Comparison of ENCODE assay signal across 8 cellular contexts in genomic region chr14:77862154-77862783, GRCh38.
DNase-seq lines count a peak whose midpoint lies in the region; ATAC-seq and TF ChIP-seq lines count a peak whose summit lies in the region.

No MANE protein-coding gene starts in this region.

- no peak overlapping the region for H3K9ac ChIP-seq in NT2/D1 (ENCODE audit: insufficient read length, low read depth)

- peak; percentile 46 for DNase-seq in NT2/D1 (ENCODE audit: low read depth, low spot score)
- DNase-seq in activated T-helper 1 cell treated with anti-CD3 and anti-CD28 coated beads, Interleukin-12 subunit alpha, Interleukin-12 subunit beta, Interleukin-2, Interleukin-4 antibody, amounts not matched to agents 30 ng/mL and 10 ng/mL and 1 ng/mL, durations not matched to agents 14 hours and 24 hours and 36 hours (ENCODE audit: low spot score), result peak; percentile 56
- peak; percentile 69 for DNase-seq in fibroblast of the aortic adventitia (ENCODE audit: low read depth)
- DNase-seq in neural crest cell (ENCODE audit: low read depth, low spot score), result peak; percentile 90
- DNase-seq in stimulated activated naive CD4-positive, alpha-beta T cell treated with Interleukin-2 at 50 U/mL for 16 hours (lab: John Stamatoyannopoulos, UW), result peak; percentile 68

- intact Hi-C loops in activated T-helper 1 cell treated with anti-CD3 and anti-CD28 coated beads, Interleukin-12 subunit alpha, Interleukin-12 subunit beta, Interleukin-2, Interleukin-4 antibody, amounts not matched to agents 30 ng/mL and 10 ng/mL and 1 ng/mL, durations not matched to agents 14 hours and 24 hours and 36 hours (cut with micrococcal nuclease), result loop anchor here (1.0 to 2.0 kb wide), 3 partner anchors 129 to 704 kb away; no protein-coding TSS in a partner anchor

- peak; percentile 97 for TF ChIP-seq CTCF in 22Rv1 (IDR thresholded peaks at IDR 0.05)
- peak; percentile 99 for TF ChIP-seq CTCF in GM12874 (IDR thresholded peaks at IDR 0.05; ENCODE audit: insufficient read depth, low read depth, low read length)
- peak; percentile 99 for TF ChIP-seq CTCF in fibroblast of the aortic adventitia (IDR thresholded peaks at IDR 0.05; ENCODE audit: insufficient read depth, low read length)
- peak; percentile 93 for TF ChIP-seq CTCF in neural crest cell (conservative IDR thresholded peaks at IDR 0.05)

- no peaks in the 10 kb centered on the region for H3K9me3 Mint-ChIP-seq in activated T-helper 1 cell treated with anti-CD3 and anti-CD28 coated beads, Interleukin-12 subunit alpha, Interleukin-12 subunit beta, Interleukin-2, Interleukin-4 antibody, amounts not matched to agents 30 ng/mL and 10 ng/mL and 1 ng/mL, durations not matched to agents 14 hours and 24 hours and 36 hours
- H3K9me3 Mint-ChIP-seq in neural crest cell, result peaks cover 8% of the 10 kb centered on the region

- H3K27ac Mint-ChIP-seq in activated T-helper 1 cell treated with anti-CD3 and anti-CD28 coated beads, Interleukin-12 subunit alpha, Interleukin-12 subunit beta, Interleukin-2, Interleukin-4 antibody, amounts not matched to agents 30 ng/mL and 10 ng/mL and 1 ng/mL, durations not matched to agents 14 hours and 24 hours and 36 hours, result no peak overlapping the region
- no peak overlapping the region for H3K27ac Mint-ChIP-seq in neural crest cell (ENCODE audit: unreplicated experiment)

- peaks cover 1% of the 10 kb centered on the region for H3K4me1 ChIP-seq in NT2/D1 (ENCODE audit: insufficient read depth, insufficient read length)

- no peaks in the 10 kb centered on the region for H3K36me3 ChIP-seq in NT2/D1 (ENCODE audit: insufficient read depth, insufficient read length, low read length)

- H3K27me3 Mint-ChIP-seq in activated T-helper 1 cell treated with anti-CD3 and anti-CD28 coated beads, Interleukin-12 subunit alpha, Interleukin-12 subunit beta, Interleukin-2, Interleukin-4 antibody, amounts not matched to agents 30 ng/mL and 10 ng/mL and 1 ng/mL, durations not matched to agents 14 hours and 24 hours and 36 hours (ENCODE audit: insufficient read depth), result no peaks in the 10 kb centered on the region
- H3K27me3 Mint-ChIP-seq in neural crest cell (ENCODE audit: low read depth), result no peaks in the 10 kb centered on the region

- peak; percentile 49 for ATAC-seq in HG03095 (IDR thresholded peaks at IDR 0.05; ENCODE audit: unreplicated experiment)

- H3K4me3 Mint-ChIP-seq in activated T-helper 1 cell treated with anti-CD3 and anti-CD28 coated beads, Interleukin-12 subunit alpha, Interleukin-12 subunit beta, Interleukin-2, Interleukin-4 antibody, amounts not matched to agents 30 ng/mL and 10 ng/mL and 1 ng/mL, durations not matched to agents 14 hours and 24 hours and 36 hours, result no peak overlapping the region
- H3K4me3 Mint-ChIP-seq in neural crest cell, result no peak overlapping the region

- H3K27ac ChIP-seq in 22Rv1, result no peak overlapping the region

- H3K9me3 ChIP-seq in NT2/D1 (ENCODE audit: insufficient read depth, low read length), result no peaks in the 10 kb centered on the region

- H3K4me1 Mint-ChIP-seq in activated T-helper 1 cell treated with anti-CD3 and anti-CD28 coated beads, Interleukin-12 subunit alpha, Interleukin-12 subunit beta, Interleukin-2, Interleukin-4 antibody, amounts not matched to agents 30 ng/mL and 10 ng/mL and 1 ng/mL, durations not matched to agents 14 hours and 24 hours and 36 hours (ENCODE audit: low read depth), result no peaks in the 10 kb centered on the region
- H3K4me1 Mint-ChIP-seq in neural crest cell, result no peaks in the 10 kb centered on the region

- no peaks in the 10 kb centered on the region for H3K36me3 Mint-ChIP-seq in activated T-helper 1 cell treated with anti-CD3 and anti-CD28 coated beads, Interleukin-12 subunit alpha, Interleukin-12 subunit beta, Interleukin-2, Interleukin-4 antibody, amounts not matched to agents 30 ng/mL and 10 ng/mL and 1 ng/mL, durations not matched to agents 14 hours and 24 hours and 36 hours (ENCODE audit: low read depth)
- peaks cover 15% of the 10 kb centered on the region for H3K36me3 Mint-ChIP-seq in neural crest cell (ENCODE audit: low read depth)

- no peaks in the 10 kb centered on the region for H3K27me3 ChIP-seq in NT2/D1 (ENCODE audit: insufficient read depth, insufficient read length)

- H3K4me3 ChIP-seq in NT2/D1 (ENCODE audit: insufficient read length, low read depth) (no peak overlapping the region), fibroblast of the aortic adventitia (ENCODE audit: low read depth, low read length) (no peak overlapping the region)
